10 cellular contexts compared by ENCODE assay signal in genomic region chr10:72245949-72246525, GRCh38. TPM values are rescaled to one million over a fixed set of nuclear protein-coding genes. Genes with fewer than 3 reads are reported as not detected.
DNase-seq lines count a peak whose midpoint lies in the region; ATAC-seq and TF ChIP-seq lines count a peak whose summit lies in the region.
"Had no signal": no experiment of that assay in that cellular context is flagged by ENCODE, and none has a peak within 500 bp of the region (broad histone marks: within the 10 kb centered on the region; RNA-seq: fewer than 3 reads in every experiment).

No MANE protein-coding gene starts in this region.

- TF ChIP-seq CTCF in RWPE2 (IDR thresholded peaks at IDR 0.05; ENCODE audit: poor library complexity, severe bottlenecking) (no peak), fibroblast of mammary gland (conservative IDR thresholded peaks at IDR 0.05; ENCODE audit: control insufficient read depth, insufficient read depth, low read depth, low read length) (no peak), gastrocnemius medialis (IDR thresholded peaks at IDR 0.05 in 4 of 5, conservative IDR thresholded peaks at IDR 0.05 in 1 of 5) (no peak)

- H3K4me3 ChIP-seq in RWPE2 (ENCODE audit: severe bottlenecking) (no peak overlapping the region), fibroblast of mammary gland (ENCODE audit: control insufficient read depth, low read depth, low read length) (no peak overlapping the region), gastrocnemius medialis (no peak overlapping the region)

- ATAC-seq in RWPE2 (ENCODE audit: low read depth) (no peak), gastrocnemius medialis (no peak), GM21423 (IDR thresholded peaks at IDR 0.05; ENCODE audit: unreplicated experiment) (no peak), HG02610 (IDR thresholded peaks at IDR 0.05; ENCODE audit: unreplicated experiment) (no peak), GM21619 (IDR thresholded peaks at IDR 0.05; ENCODE audit: unreplicated experiment) (no peak)

- H3K36me3 ChIP-seq in RWPE2 (ENCODE audit: low read depth) (no peaks in the 10 kb centered on the region), gastrocnemius medialis (no peaks in the 10 kb centered on the region)

- in situ Hi-C loops in gastrocnemius medialis (cut with MboI; ENCODE audit: low sequenced_read_pairs in 4 of 4), result loop anchor here in 1 of 4 donors (25.0 kb wide), 1 partner anchor 384 kb away; the partner anchor contains the start of gene PSAP

- H3K9me3 ChIP-seq in RWPE2 (ENCODE audit: severe bottlenecking) (no peaks in the 10 kb centered on the region), gastrocnemius medialis (no peaks in the 10 kb centered on the region)

- no peak for TF ChIP-seq POLR2A in gastrocnemius medialis (IDR thresholded peaks at IDR 0.05)

- H3K27me3 ChIP-seq in RWPE2 (ENCODE audit: insufficient read depth, poor library complexity, severe bottlenecking) (no peaks in the 10 kb centered on the region), gastrocnemius medialis (no peaks in the 10 kb centered on the region)

- intact Hi-C loops in gastrocnemius medialis (cut with DNase I; ENCODE audit: low total_unique reads), result no loop called here

- peaks cover 71% of the 10 kb centered on the region for H3K4me1 ChIP-seq in RWPE2 (ENCODE audit: insufficient read depth, poor library complexity, severe bottlenecking)
- peaks cover 88 to 90% of the 10 kb centered on the region in 2 donors for H3K4me1 ChIP-seq in gastrocnemius medialis

- peak overlapping the region; percentile 99 for H3K27ac ChIP-seq in RWPE2 (ENCODE audit: poor library complexity, severe bottlenecking)
- H3K27ac ChIP-seq in gastrocnemius medialis, result peak overlapping the region; percentile 94 to 99 (median 98)

- DNase-seq in CD1c-positive myeloid dendritic cell (ENCODE audit: extremely low spot score) (peak; percentile 16), RWPE2 (ENCODE audit: low spot score) (no peak), fibroblast of mammary gland (ENCODE audit: low read depth) (peak; percentile 39), gastrocnemius medialis (no peak)
- DNase-seq in stimulated activated CD4-positive, alpha-beta T cell treated with anti-CD3 and anti-CD28 coated beads, Interleukin-1b, Interleukin-23, amount 100 ng/mL, for 48 hours, result no peak
- DNase-seq: NCI-H446 treated with DMSO at 0.1 percent for 48 hours, T-helper 9 cell had no signal

RNA-seq across cellular contexts. Expression of gene DDIT4, which starts 27.7 kb away (rescaled TPM):
- 100 to 1,000 TPM; 296 to 667 (median 319) TPM for total RNA-seq in gastrocnemius medialis

RNA-seq across cellular contexts. Expression of gene ASCC1, which starts 30.0 kb away (rescaled TPM):
- total RNA-seq in gastrocnemius medialis, result 10 to 100 TPM; 26.1 to 31.1 (median 29.6) TPM

RNA-seq across cellular contexts. Expression of gene ANAPC16, which starts 30.2 kb away (rescaled TPM):
- total RNA-seq in gastrocnemius medialis, result 100 to 1,000 TPM in 2 of 4 donors, 10 to 100 TPM in 2; 70.9 to 168 (median 105) TPM

Comparison
In these comparisons a context has a peak if more than half of its experiments do, and no peak if none do; other contexts are left out.
1. DNase-seq: peak in CD1c-positive myeloid dendritic cell (single experiment) and fibroblast of mammary gland (single experiment); none in RWPE2 (single experiment), gastrocnemius medialis (0 of 2) and stimulated activated CD4-positive, alpha-beta T cell treated with anti-CD3 and anti-CD28 coated beads, Interleukin-1b, Interleukin-23, amount 100 ng/mL, for 48 hours (single experiment).